Comparison of ENCODE assay signal across 9 cellular contexts in genomic region chr2:11417946-11418585, GRCh38. TPM values are rescaled to one million over a fixed set of nuclear protein-coding genes. Genes with fewer than 3 reads are reported as not detected.
DNase-seq lines count a peak whose midpoint lies in the region; ATAC-seq and TF ChIP-seq lines count a peak whose summit lies in the region.
"Had no signal": no experiment of that assay in that cellular context is flagged by ENCODE, and none has a peak within 500 bp of the region (broad histone marks: within the 10 kb centered on the region; RNA-seq: fewer than 3 reads in every experiment).

No MANE protein-coding gene starts in this region.

- no peaks in the 10 kb centered on the region for H3K4me1 ChIP-seq in GM23248 (ENCODE audit: insufficient read depth)

- no peak overlapping the region for H3K4me3 ChIP-seq in GM23248
- H3K4me3 ChIP-seq: dorsolateral prefrontal cortex had no signal

- no peaks in the 10 kb centered on the region for H3K27me3 ChIP-seq in GM23248 (replicated peaks; ENCODE audit: insufficient read depth)
- H3K27me3 ChIP-seq: dorsolateral prefrontal cortex had no signal

- in situ Hi-C loops in GM23248 (cut with MboI), result loop anchor here (10.0 kb wide), 1 partner anchor 193 kb away; no protein-coding TSS in a partner anchor

- H3K79me2 ChIP-seq in GM23248 (ENCODE audit: insufficient read depth), result no peaks in the 10 kb centered on the region

- 0 out of 2 replicates have a peak, but pooled peaks cover 4% of the 10 kb centered on the region for H3F3A ChIP-seq in GM23248 (ENCODE audit: insufficient read depth)

- no peak overlapping the region for H3K9ac ChIP-seq in GM23248

- H3K27ac ChIP-seq in GM23248, result no peak overlapping the region

- no peaks in the 10 kb centered on the region for H3K36me3 ChIP-seq in GM23248 (ENCODE audit: low read depth)

- H4K20me1 ChIP-seq in GM23248 (ENCODE audit: insufficient read depth), result no peaks in the 10 kb centered on the region

- DNase-seq in CD1c-positive myeloid dendritic cell (ENCODE audit: extremely low spot score), result peak; percentile 49
- peak; percentile 29 for DNase-seq in GM23248
- DNase-seq in RPMI8226, result peak; percentile 59
- peak; percentile 28 for DNase-seq in iPS-NIHi11 (ENCODE audit: low spot score)
- no peak for DNase-seq in omental fat pad (ENCODE audit: low spot score)
- DNase-seq: dorsolateral prefrontal cortex had no signal

- no peaks in the 10 kb centered on the region for H3K9me3 ChIP-seq in GM23248 (ENCODE audit: low read depth)

- H3K9me2 ChIP-seq in GM23248 (ENCODE audit: insufficient read depth), result no peaks in the 10 kb centered on the region

- TF ChIP-seq CTCF in omental fat pad (IDR thresholded peaks at IDR 0.05), result no peak

- 45 to 49% methylated on average over 8 of the region's 8 CpGs for WGBS in GM23248 (ENCODE audit: low coverage in 1 of 2, low lambda C conversion rate in 2 of 2, missing lambda C conversion rate in 2 of 2), 2 experiments

- H3K4me2 ChIP-seq in GM23248 (ENCODE audit: unreplicated experiment), result no peak overlapping the region

- no peak overlapping the region for H2AFZ ChIP-seq in GM23248

- ATAC-seq in HG03460 (IDR thresholded peaks at IDR 0.05; ENCODE audit: unreplicated experiment), result no peak
- no peak for ATAC-seq in omental fat pad (ENCODE audit: low FRiP score)
- ATAC-seq in GM19397 (IDR thresholded peaks at IDR 0.05; ENCODE audit: unreplicated experiment), result no peak
- ATAC-seq in GM21825 (IDR thresholded peaks at IDR 0.05; ENCODE audit: unreplicated experiment), result no peak

RNA-seq across cellular contexts. Expression of gene E2F6, which starts 47.9 kb away (rescaled TPM):
- total RNA-seq in GM23248 (2014; rRNA removed; shearing (Covaris generic)), result 11.5 and 12.8 TPM in 2 replicates
- polyA plus RNA-seq in GM23248 (2016; fragmentation: Nextera tagmentation; extraction: Ambion mirVana), result 14.3 and 15.3 TPM in 2 replicates
- 10 to 100 TPM; 14.5 to 32.8 (median 25.8) TPM for total RNA-seq in omental fat pad
